In the genomic region with DNA sequence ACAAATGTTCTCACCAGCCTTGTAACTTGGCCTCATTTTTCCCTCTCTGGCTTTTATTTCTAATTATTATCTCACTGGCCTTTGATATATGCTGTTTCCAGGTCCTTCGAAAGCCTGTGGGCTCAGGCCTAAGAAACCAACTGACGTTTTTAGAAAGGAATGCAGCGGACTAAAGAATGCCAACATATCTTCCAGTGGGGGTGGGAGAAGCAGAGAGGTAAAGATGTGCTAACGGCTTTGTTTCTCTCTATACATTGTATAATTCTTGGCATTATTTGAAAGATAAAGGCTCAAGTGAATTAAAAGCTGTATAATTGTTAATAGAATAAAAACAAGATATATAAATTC, we compare ENCODE assay signal across 10 cellular contexts. TPM values are rescaled to one million over a fixed set of nuclear protein-coding genes. Genes with fewer than 3 reads are reported as not detected.
DNase-seq lines count a peak whose midpoint lies in the region; ATAC-seq, FAIRE-seq and TF ChIP-seq lines count a peak whose summit lies in the region.
"Had no signal": no experiment of that assay in that cellular context is flagged by ENCODE, and none has a peak within 500 bp of the region (broad histone marks: within the 10 kb centered on the region; RNA-seq: fewer than 3 reads in every experiment).

No MANE protein-coding gene starts in this region.

- H3K4me1 ChIP-seq in SJSA1 (replicated peaks) (peaks cover 28% of the 10 kb centered on the region), pancreas (peaks cover 0 to 6% (median 6%) of the 10 kb centered on the region in 3 donors)

- no peak overlapping the region for H3K4me3 ChIP-seq in SJSA1
- no peak overlapping the region for H3K4me3 ChIP-seq in pancreas

- WGBS in pancreas, 2 donors = 45 to 52% methylated on average over 4 of the region's 4 CpGs

- H3K27me3 ChIP-seq in SJSA1 (replicated peaks) (no peaks in the 10 kb centered on the region), pancreas (no peaks in the 10 kb centered on the region)

- CTCF ChIA-PET in Calu3 (lab: Charles Lee) = interaction anchor here (1.0 to 1.4 kb wide), 2 partner anchors 227 to 307 kb away, joined by 3 to 4 read pairs; partner anchors contain the start of gene BTBD18

- no peak for FAIRE-seq in pancreas (lab: Jason Lieb, UNC)
- FAIRE-seq: colon had no signal

- peak overlapping the region; percentile 88 for H3K27ac Mint-ChIP-seq in Calu3 (ENCODE audit: unreplicated experiment)

- peak; percentile 47 for DNase-seq in Calu3
- peak; percentile 75 to 89 for DNase-seq in SJSA1 (ENCODE audit: low read depth in 1 of 2, low spot score in 2 of 2)
- DNase-seq in glomerular visceral epithelial cell (ENCODE audit: extremely low spot score) = peak; percentile 94
- no peak for DNase-seq in pancreas
- DNase-seq in NCI-H446 (lab: John Stamatoyannopoulos, UW) = no peak
- DNase-seq in stimulated activated naive CD4-positive, alpha-beta T cell (lab: John Stamatoyannopoulos, UW) = no peak
- no peak for DNase-seq in medulla oblongata (ENCODE audit: extremely low spot score)
- no peak for DNase-seq in NCI-H526 treated with DMSO at 0.1 percent for 48 hours (lab: John Stamatoyannopoulos, UW)
- DNase-seq: NCI-H446 treated with DMSO at 0.1 percent for 48 hours had no signal

- no peaks in the 10 kb centered on the region for H3K36me3 Mint-ChIP-seq in Calu3 (ENCODE audit: insufficient read depth, unreplicated experiment)

- H3K27ac ChIP-seq in SJSA1 = peak overlapping the region; percentile 96
- peak overlapping the region; percentile 24 to 77 (median 60) for H3K27ac ChIP-seq in pancreas

- no peak overlapping the region for H3K4me3 Mint-ChIP-seq in Calu3 (ENCODE audit: low read depth, unreplicated experiment)

- no peaks in the 10 kb centered on the region for H3K36me3 ChIP-seq in SJSA1
- H3K36me3 ChIP-seq in pancreas = no peaks in the 10 kb centered on the region

- TF ChIP-seq CTCF in Calu3 (IDR thresholded peaks at IDR 0.05; ENCODE audit: unreplicated experiment) (no peak), pancreas (IDR thresholded peaks at IDR 0.05) (no peak)

- peaks cover 45% of the 10 kb centered on the region for H3K4me1 Mint-ChIP-seq in Calu3 (ENCODE audit: low read depth, unreplicated experiment)

- no peaks in the 10 kb centered on the region for H3K9me3 ChIP-seq in SJSA1 (replicated peaks)
- H3K9me3 ChIP-seq in pancreas = no peaks in the 10 kb centered on the region

- no peaks in the 10 kb centered on the region for H3K27me3 Mint-ChIP-seq in Calu3 (ENCODE audit: unreplicated experiment)

- peaks cover 4% of the 10 kb centered on the region for H3K9me3 Mint-ChIP-seq in Calu3 (ENCODE audit: low read depth, unreplicated experiment)

- intact Hi-C loops in Calu3 (cut with micrococcal nuclease; ENCODE audit: unreplicated experiment) = loop anchor here (5.0 to 10.0 kb wide), 3 partner anchors 87 to 232 kb away; no protein-coding TSS in a partner anchor
- intact Hi-C loops in pancreas (cut with DNase I) = no loop called here

- ATAC-seq in pancreas = peak; percentile 60 to 70 (median 64)

- BruUV-seq in Calu3 (replicated peaks; lab: Mats Ljungman, UMichigan) = no TSS peak

RNA-seq across cellular contexts. Expression of gene OR6Q1, which starts 28.2 kb away (rescaled TPM):
- total RNA-seq in Calu3 (2022) (not detected in 2 replicates), pancreas (not detected)
- total RNA-seq in SJSA1 (2014; rRNA removed; shearing (Covaris generic)) = not detected in 2 replicates
- not detected for polyA plus RNA-seq in pancreas

RNA-seq across cellular contexts. Expression of gene OR9Q1, which starts 35.3 kb away (rescaled TPM):
- total RNA-seq in Calu3 (2022) (not detected in 2 replicates), pancreas (not detected)
- not detected in 2 replicates for total RNA-seq in SJSA1 (2014; rRNA removed; shearing (Covaris generic))
- not detected for polyA plus RNA-seq in pancreas

Comparison
In these comparisons a context has a peak if more than half of its experiments do, and no peak if none do; other contexts are left out.
1. DNase-seq: peak in Calu3 (single experiment), SJSA1 (2 of 2) and glomerular visceral epithelial cell (single experiment); none in pancreas (0 of 6), NCI-H446 (0 of 2), stimulated activated naive CD4-positive, alpha-beta T cell (0 of 6), medulla oblongata (single experiment) and NCI-H526 treated with DMSO at 0.1 percent for 48 hours (single experiment).